In the genomic region with DNA sequence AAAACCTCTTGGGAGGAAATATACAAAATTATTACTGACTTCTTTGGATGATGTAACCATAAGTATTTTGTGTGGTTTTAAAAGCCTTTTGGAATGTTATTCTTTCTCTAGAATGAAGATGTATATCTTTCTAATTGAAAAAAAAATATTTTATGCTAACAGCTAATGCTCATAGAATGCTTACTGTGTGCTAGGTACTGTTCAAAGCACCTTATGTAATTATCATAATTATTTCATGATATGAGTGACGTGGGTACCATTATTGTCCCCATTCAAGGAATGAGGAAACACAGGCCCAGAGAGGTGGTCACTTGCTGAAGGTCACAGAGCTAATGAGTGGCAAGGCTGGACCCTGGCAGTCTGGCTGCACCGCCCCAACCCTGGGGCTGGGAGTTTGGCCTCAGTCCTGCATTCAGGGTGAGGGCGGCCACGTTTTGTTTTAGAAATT, we compare ENCODE assay signal across 13 cellular contexts. TPM values are rescaled to one million over a fixed set of nuclear protein-coding genes. Genes with fewer than 3 reads are reported as not detected.
DNase-seq lines count a peak whose midpoint lies in the region; ATAC-seq and TF ChIP-seq lines count a peak whose summit lies in the region.
"Had no signal": no experiment of that assay in that cellular context is flagged by ENCODE, and none has a peak within 500 bp of the region (broad histone marks: within the 10 kb centered on the region; RNA-seq: fewer than 3 reads in every experiment).

No MANE protein-coding gene starts in this region.

- H3K79me2 ChIP-seq in Karpas-422 (ENCODE audit: low read length), result peaks cover 77% of the 10 kb centered on the region

- H2AK5ac ChIP-seq in neuronal stem cell (ENCODE audit: low read depth, low read length), result no peak overlapping the region

- no peak overlapping the region for H2BK120ac ChIP-seq in neuronal stem cell (ENCODE audit: low read depth, low read length)

- H4K8ac ChIP-seq in neuronal stem cell (ENCODE audit: low read depth, low read length), result no peak overlapping the region

- POLR2A ChIA-PET in AG04449 (lab: Yijun Ruan, JAX), result interaction anchor here (0.6 to 1.7 kb wide), 7 partner anchors 9 to 35 kb away, joined by 3 to 12 read pairs (median 4); no protein-coding TSS in a partner anchor

- H2AFZ ChIP-seq in Karpas-422 (ENCODE audit: low read length) (no peak overlapping the region), neuronal stem cell (ENCODE audit: low read length) (peak overlapping the region; percentile 85)

- H3K4ac ChIP-seq in neuronal stem cell (ENCODE audit: low read length), result no peak overlapping the region

- H2BK15ac ChIP-seq in neuronal stem cell (ENCODE audit: low read length), result no peak overlapping the region

- H3K27ac ChIP-seq in Karpas-422 (ENCODE audit: low read length) (peak overlapping the region; percentile 54; the same call in 1 of the 2 replicates), dorsolateral prefrontal cortex (peak overlapping the region; percentile 56 to 100 (median 99)), neuronal stem cell (replicated peaks; ENCODE audit: low read length) (no peak overlapping the region)
- H3K27ac ChIP-seq: tibial artery had no signal

- H3K9me3 ChIP-seq in Karpas-422 (ENCODE audit: low read length), result no peaks in the 10 kb centered on the region
- no peaks in the 10 kb centered on the region for H3K9me3 ChIP-seq in neuronal stem cell (replicated peaks in 1 of 2; ENCODE audit: control insufficient read depth in 2 of 2, insufficient read depth in 1 of 2, low read depth in 1 of 2, low read length in 2 of 2)
- H3K9me3 ChIP-seq: tibial artery had no signal

- no peaks in the 10 kb centered on the region for H3K79me1 ChIP-seq in neuronal stem cell (ENCODE audit: low read depth, low read length)

- H4K20me1 ChIP-seq in Karpas-422 (ENCODE audit: insufficient read depth, low read depth, low read length), result peaks cover 37% of the 10 kb centered on the region; the same call in 1 of the 2 replicates

- CTCF ChIA-PET in AG04449 (lab: Yijun Ruan, JAX), result interaction anchor here (0.7 to 5.6 kb wide), 5 partner anchors 9 to 38 kb away, joined by 3 to 37 read pairs (median 4); a partner anchor contains a TSS

- H3K9ac ChIP-seq in Karpas-422 (ENCODE audit: low read length), result no peak overlapping the region
- H3K9ac ChIP-seq in neuronal stem cell (ENCODE audit: low read depth, low read length, poor library complexity), result no peak overlapping the region

- H3K4me2 ChIP-seq in Karpas-422 (ENCODE audit: low read depth, low read length, poor library complexity, severe bottlenecking) (no peak overlapping the region), neuronal stem cell (ENCODE audit: insufficient read depth, low read length, poor library complexity, severe bottlenecking) (no peak overlapping the region)

- H3K23ac ChIP-seq in neuronal stem cell (ENCODE audit: low read depth, low read length, poor library complexity), result no peak overlapping the region

- DNase-seq in AG04449 (ENCODE audit: low read depth, low spot score) (no peak), Karpas-422 (no peak), dorsolateral prefrontal cortex (no peak), neuronal stem cell (ENCODE audit: low spot score) (no peak), NOMO-1 treated with dmso at 0.1 percent for 144 hours (lab: John Stamatoyannopoulos, UW; ENCODE audit: unreplicated experiment) (no peak)
- no peak for DNase-seq in stimulated activated CD4-positive, alpha-beta T cell treated with anti-CD3 and anti-CD28 coated beads, Interleukin-2, amount 100 ng/mL, for 48 hours
- DNase-seq: activated CD4-positive, alpha-beta T cell treated with anti-CD3 and anti-CD28 coated beads for 1 hour; activated T-cell treated with anti-CD3 and anti-CD28 coated beads, Interleukin-2, amount 50 U/mL, for 1 hour; effector CD4-positive, alpha-beta T cell; tibial artery had no signal

- H3K36me3 ChIP-seq in Karpas-422 (ENCODE audit: insufficient read depth, low read length) (peaks cover 28% of the 10 kb centered on the region; the same call in 1 of the 2 replicates), neuronal stem cell (replicated peaks in 1 of 2; ENCODE audit: control insufficient read depth in 2 of 2, insufficient read depth in 2 of 2, low read length in 2 of 2) (no peaks in the 10 kb centered on the region)

- intact Hi-C loops in dorsolateral prefrontal cortex (cut with DNase I), result no loop called here

- H4K91ac ChIP-seq in neuronal stem cell (ENCODE audit: low read depth, low read length, poor library complexity), result no peak overlapping the region

- H3K4me1 ChIP-seq in Karpas-422 (ENCODE audit: low read length), result peaks cover 44% of the 10 kb centered on the region
- peaks cover 5 to 14% of the 10 kb centered on the region in 2 donors for H3K4me1 ChIP-seq in neuronal stem cell (ENCODE audit: control insufficient read depth in 2 of 2, insufficient read depth in 1 of 2, low read depth in 1 of 2, low read length in 2 of 2)

- no peak overlapping the region for H2BK12ac ChIP-seq in neuronal stem cell (ENCODE audit: low read length)

- TF ChIP-seq CTCF in AG04449 (IDR thresholded peaks at IDR 0.05; ENCODE audit: insufficient read depth, low read length, missing control alignments) (no peak), dorsolateral prefrontal cortex (IDR thresholded peaks at IDR 0.05 in 54 of 56, conservative IDR thresholded peaks at IDR 0.05 in 2 of 56; ENCODE audit: low read depth in 1 of 56, partially characterized antibody in 56 of 56) (no peak)

- H2BK5ac ChIP-seq in neuronal stem cell (ENCODE audit: low read length), result no peak overlapping the region

- H3K27me3 ChIP-seq in Karpas-422 (ENCODE audit: low read length), result no peaks in the 10 kb centered on the region
- H3K27me3 ChIP-seq in dorsolateral prefrontal cortex, result no peaks in the 10 kb centered on the region
- no peaks in the 10 kb centered on the region for H3K27me3 ChIP-seq in neuronal stem cell (ENCODE audit: control insufficient read depth in 3 of 3, insufficient read depth in 3 of 3, low read depth in 1 of 3, low read length in 3 of 3)
- H3K27me3 ChIP-seq: tibial artery had no signal

- no peaks in the 10 kb centered on the region for H3K9me2 ChIP-seq in Karpas-422 (replicated peaks; ENCODE audit: insufficient read depth, low read length)

- H3K4me3 ChIP-seq in AG04449 (ENCODE audit: low read depth, low read length), result peak overlapping the region; percentile 1
- no peak overlapping the region for H3K4me3 ChIP-seq in Karpas-422 (ENCODE audit: low read length)
- no peak overlapping the region for H3K4me3 ChIP-seq in dorsolateral prefrontal cortex
- H3K4me3 ChIP-seq in neuronal stem cell (ENCODE audit: low read length in 2 of 2), result no peak overlapping the region
- H3K4me3 ChIP-seq: tibial artery had no signal

- no peak overlapping the region for H3K14ac ChIP-seq in neuronal stem cell (ENCODE audit: low read length)

- H3K18ac ChIP-seq in neuronal stem cell (ENCODE audit: low read length), result no peak overlapping the region

- no CpG with 5 or more reads among the region's 4 CpGs for WGBS in neuronal stem cell (ENCODE audit: extremely low coverage in 2 of 2, insufficient read length in 2 of 2, insufficient replicate concordance in 1 of 2), 2 donors

- ATAC-seq in GM21717 (IDR thresholded peaks at IDR 0.05; ENCODE audit: unreplicated experiment) (no peak), HG03175 (IDR thresholded peaks at IDR 0.05; ENCODE audit: unreplicated experiment) (no peak)
- ATAC-seq: left lobe of liver had no signal

RNA-seq across cellular contexts. Expression of a gene that starts 37.5 kb away (rescaled TPM):
- 72.3 and 117 TPM in 2 replicates for total RNA-seq in Karpas-422 (2014; rRNA removed; shearing (Covaris generic); ENCODE audit: low replicate concordance)
- 100 to 1,000 TPM in 2 of 120 experiments, 10 to 100 TPM in 118; 13.9 to 125 (median 40.5) TPM for total RNA-seq in dorsolateral prefrontal cortex
- 1.1 TPM for polyA plus RNA-seq in neuronal stem cell (2013, experiment 1 of 2)
- polyA plus RNA-seq in neuronal stem cell (2013, experiment 2 of 2), result 1.1 TPM

RNA-seq across cellular contexts. Expression of a gene that starts 49.3 kb away (rescaled TPM):
- total RNA-seq in Karpas-422 (2014; rRNA removed; shearing (Covaris generic); ENCODE audit: low replicate concordance), result not detected in 2 replicates
- 1 to 10 TPM in 11 of 120 experiments, under 1 TPM in 26, not detected in 83; 0.38 to 2.2 (median 0.64) TPM for total RNA-seq in dorsolateral prefrontal cortex
- 0.03 TPM for polyA plus RNA-seq in neuronal stem cell (2013, experiment 1 of 2)
- polyA plus RNA-seq in neuronal stem cell (2013, experiment 2 of 2), result 0.07 TPM

RNA-seq across cellular contexts. Expression of a gene that starts 59.7 kb away (rescaled TPM):
- not detected in 2 replicates for total RNA-seq in Karpas-422 (2014; rRNA removed; shearing (Covaris generic); ENCODE audit: low replicate concordance)
- total RNA-seq in dorsolateral prefrontal cortex, result 10 to 100 TPM in 1 of 120 experiments, 1 to 10 TPM in 100, under 1 TPM in 18, not detected in 1; 0.46 to 11.7 (median 2.2) TPM
- 73.1 TPM for polyA plus RNA-seq in neuronal stem cell (2013, experiment 1 of 2)
- 65.6 TPM for polyA plus RNA-seq in neuronal stem cell (2013, experiment 2 of 2)
- total RNA-seq: left lobe of liver had no signal
